9 cellular contexts compared by ENCODE assay signal in genomic region chr2:179106342-179107178, GRCh38. TPM values are rescaled to one million over a fixed set of nuclear protein-coding genes. Genes with fewer than 3 reads are reported as not detected.
DNase-seq lines count a peak whose midpoint lies in the region; ATAC-seq and TF ChIP-seq lines count a peak whose summit lies in the region.
"Had no signal": no experiment of that assay in that cellular context is flagged by ENCODE, and none has a peak within 500 bp of the region (broad histone marks: within the 10 kb centered on the region; RNA-seq: fewer than 3 reads in every experiment).

No MANE protein-coding gene starts in this region.

- peaks cover 0 to 44% (median 30%) of the 10 kb centered on the region in 4 donors for H3K4me1 ChIP-seq in sigmoid colon

- no peak for DNase-seq in activated T-cell treated with anti-CD3 and anti-CD28 coated beads, Interleukin-2, amount 50 U/mL, for 24 hours
- DNase-seq in activated T-cell treated with anti-CD3 and anti-CD28 coated beads for 4 hours = no peak
- DNase-seq in NCI-H1417 treated with DMSO at 0.1 percent for 48 hours (lab: John Stamatoyannopoulos, UW) = peak; percentile 54
- DNase-seq in activated CD4-positive, alpha-beta memory T cell treated with anti-CD3 and anti-CD28 coated beads for 36 hours = no peak
- DNase-seq in Right ventricle myocardium superior = no peak
- peak; percentile 70 for DNase-seq in sigmoid colon
- DNase-seq in KG1 (lab: John Stamatoyannopoulos, UW) = no peak

- no peaks in the 10 kb centered on the region for H3K27me3 Mint-ChIP-seq in activated T-cell treated with anti-CD3 and anti-CD28 coated beads, Interleukin-2, amount 50 U/mL, for 24 hours
- no peaks in the 10 kb centered on the region for H3K27me3 Mint-ChIP-seq in activated CD4-positive, alpha-beta memory T cell treated with anti-CD3 and anti-CD28 coated beads for 36 hours
- H3K27me3 Mint-ChIP-seq: central memory CD8-positive, alpha-beta T cell had no signal

- H3K4me1 Mint-ChIP-seq in activated T-cell treated with anti-CD3 and anti-CD28 coated beads, Interleukin-2, amount 50 U/mL, for 24 hours (ENCODE audit: low read depth) = peaks cover 38% of the 10 kb centered on the region
- H3K4me1 Mint-ChIP-seq in activated CD4-positive, alpha-beta memory T cell treated with anti-CD3 and anti-CD28 coated beads for 36 hours (ENCODE audit: low read depth) = peaks cover 22% of the 10 kb centered on the region
- H3K4me1 Mint-ChIP-seq: central memory CD8-positive, alpha-beta T cell had no signal

- POLR2A ChIA-PET in activated CD4-positive, alpha-beta memory T cell treated with anti-CD3 and anti-CD28 coated beads for 36 hours (lab: Charles Lee) = interaction anchor here (1.2 kb wide), 1 partner anchor 75 kb away, joined by 3 read pairs; no protein-coding TSS in a partner anchor

- H3K36me3 Mint-ChIP-seq in activated T-cell treated with anti-CD3 and anti-CD28 coated beads, Interleukin-2, amount 50 U/mL, for 24 hours (ENCODE audit: low read depth) = peaks cover 6% of the 10 kb centered on the region
- no peaks in the 10 kb centered on the region for H3K36me3 Mint-ChIP-seq in activated CD4-positive, alpha-beta memory T cell treated with anti-CD3 and anti-CD28 coated beads for 36 hours

- H3K4me3 Mint-ChIP-seq in activated T-cell treated with anti-CD3 and anti-CD28 coated beads, Interleukin-2, amount 50 U/mL, for 24 hours = no peak overlapping the region
- no peak overlapping the region for H3K4me3 Mint-ChIP-seq in activated CD4-positive, alpha-beta memory T cell treated with anti-CD3 and anti-CD28 coated beads for 36 hours
- H3K4me3 Mint-ChIP-seq: central memory CD8-positive, alpha-beta T cell had no signal

- ATAC-seq in HG02759 (IDR thresholded peaks at IDR 0.05; ENCODE audit: unreplicated experiment) (peak; percentile 85), Right ventricle myocardium superior (ENCODE audit: poor library complexity) (peak; percentile 75)

- H3K27ac ChIP-seq in sigmoid colon = peak overlapping the region in 3 of 4 donors; percentile 60 to 78 (median 69)

- no peaks in the 10 kb centered on the region for H3K9me3 ChIP-seq in sigmoid colon

- H3K36me3 ChIP-seq in sigmoid colon = peaks cover 0 to 40% (median 12%) of the 10 kb centered on the region in 4 donors

- no peak overlapping the region for H3K4me3 ChIP-seq in sigmoid colon

- CTCF ChIA-PET in activated CD4-positive, alpha-beta memory T cell treated with anti-CD3 and anti-CD28 coated beads for 36 hours (lab: Charles Lee) = interaction anchor here (0.6 to 3.2 kb wide), 2 partner anchors 23 to 343 kb away, joined by 3 to 7 read pairs; no protein-coding TSS in a partner anchor

- no peak for TF ChIP-seq EP300 in sigmoid colon (IDR thresholded peaks at IDR 0.05)

- no peaks in the 10 kb centered on the region for H3K9me3 Mint-ChIP-seq in activated T-cell treated with anti-CD3 and anti-CD28 coated beads, Interleukin-2, amount 50 U/mL, for 24 hours
- no peaks in the 10 kb centered on the region for H3K9me3 Mint-ChIP-seq in activated CD4-positive, alpha-beta memory T cell treated with anti-CD3 and anti-CD28 coated beads for 36 hours
- H3K9me3 Mint-ChIP-seq: central memory CD8-positive, alpha-beta T cell had no signal

- no peaks in the 10 kb centered on the region for H3K27me3 ChIP-seq in sigmoid colon

- 40 to 55% methylated on average over 7 of the region's 7 CpGs for WGBS in sigmoid colon, 2 donors

- TF ChIP-seq POLR2A in sigmoid colon (IDR thresholded peaks at IDR 0.05) = no peak

- H3K27ac Mint-ChIP-seq in activated T-cell treated with anti-CD3 and anti-CD28 coated beads, Interleukin-2, amount 50 U/mL, for 24 hours = peak overlapping the region; percentile 69
- peak overlapping the region; percentile 18 for H3K27ac Mint-ChIP-seq in activated CD4-positive, alpha-beta memory T cell treated with anti-CD3 and anti-CD28 coated beads for 36 hours

- TF ChIP-seq CTCF in sigmoid colon (IDR thresholded peaks at IDR 0.05) = no peak

- intact Hi-C loops in activated CD4-positive, alpha-beta memory T cell treated with anti-CD3 and anti-CD28 coated beads for 36 hours (cut with micrococcal nuclease) = loop anchor here (1.0 to 5.0 kb wide), 3 partner anchors 59 to 592 kb away; no protein-coding TSS in a partner anchor
- intact Hi-C loops in Right ventricle myocardium superior (cut with DNase I) = no loop called here
- intact Hi-C loops in sigmoid colon (cut with DNase I) = loop anchor here (10.0 kb wide), 1 partner anchor 92 kb away; no protein-coding TSS in a partner anchor

RNA-seq across cellular contexts. Expression of gene CCDC141, which starts 56.6 kb away (rescaled TPM):
- 1 to 10 TPM in 1 of 2 experiments, under 1 TPM in 1; 0.93 to 1.3 TPM for total RNA-seq in activated CD4-positive, alpha-beta memory T cell treated with anti-CD3 and anti-CD28 coated beads for 36 hours
- total RNA-seq in Right ventricle myocardium superior (136 TPM), sigmoid colon (1 to 10 TPM; 3.1 to 8.6 (median 4.6) TPM)
- under 1 TPM in 2 of 3 donors, not detected in 1; under 0.01 to 0.47 TPM for polyA plus RNA-seq in sigmoid colon

Comparison
In these comparisons a context has a peak if more than half of its experiments do, and no peak if none do; other contexts are left out.
1. DNase-seq: peak in NCI-H1417 treated with DMSO at 0.1 percent for 48 hours (single experiment) and sigmoid colon (single experiment); none in activated T-cell treated with anti-CD3 and anti-CD28 coated beads, Interleukin-2, amount 50 U/mL, for 24 hours (single experiment), activated T-cell treated with anti-CD3 and anti-CD28 coated beads for 4 hours (single experiment), activated CD4-positive, alpha-beta memory T cell treated with anti-CD3 and anti-CD28 coated beads for 36 hours (single experiment), Right ventricle myocardium superior (single experiment) and KG1 (single experiment).
2. RNA of gene CCDC141, which starts 56.6 kb away (total RNA-seq): 136 TPM in Right ventricle myocardium superior (single experiment); 3.1 to 8.6 TPM in sigmoid colon and 0.93 to 1.3 TPM in activated CD4-positive, alpha-beta memory T cell treated with anti-CD3 and anti-CD28 coated beads for 36 hours; every median in the first group is over 10 times any median in the second.